In genomic region chr18:61926532-61926931, GRCh38 we compare ENCODE assay signal across 15 cellular contexts. TPM values are rescaled to one million over a fixed set of nuclear protein-coding genes. Genes with fewer than 3 reads are reported as not detected.
DNase-seq lines count a peak whose midpoint lies in the region; ATAC-seq and TF ChIP-seq lines count a peak whose summit lies in the region.
"Had no signal": no experiment of that assay in that cellular context is flagged by ENCODE, and none has a peak within 500 bp of the region (broad histone marks: within the 10 kb centered on the region; RNA-seq: fewer than 3 reads in every experiment).

No MANE protein-coding gene starts in this region.

- H3K27me3 ChIP-seq in Loucy (ENCODE audit: insufficient read depth, low read length, poor library complexity, severe bottlenecking), result no peaks in the 10 kb centered on the region
- H3K27me3 ChIP-seq: ovary, spleen had no signal

- peaks cover 27% of the 10 kb centered on the region for H3K27me3 Mint-ChIP-seq in activated T-helper 2 cell treated with anti-CD3 and anti-CD28 coated beads, Interferon-gamma antibody, Interleukin-2, Interleukin-4, amounts not matched to agents 10 μg/mL and 5 μg/mL and 100 μg/mL, durations not matched to agents 14 hours and 24 hours and 36 hours (ENCODE audit: low read depth)

- peaks cover 13% of the 10 kb centered on the region for H3K4me1 ChIP-seq in Loucy (ENCODE audit: insufficient read depth, low read length, poor library complexity, severe bottlenecking)
- H3K4me1 ChIP-seq: spleen had no signal

- H3K9ac ChIP-seq in Loucy (ENCODE audit: low read depth, low read length, poor library complexity, severe bottlenecking), result no peak overlapping the region
- H3K9ac ChIP-seq: SK-N-SH had no signal

- no peak overlapping the region for H3K4me3 Mint-ChIP-seq in activated T-helper 2 cell treated with anti-CD3 and anti-CD28 coated beads, Interferon-gamma antibody, Interleukin-2, Interleukin-4, amounts not matched to agents 10 μg/mL and 5 μg/mL and 100 μg/mL, durations not matched to agents 14 hours and 24 hours and 36 hours (ENCODE audit: low read depth)
- H3K4me3 Mint-ChIP-seq: stimulated activated naive B cell treated with anti-CD40 and anti-IgM and Interleukin-4, amounts not matched to agents 10 μg/mL and 1 μg/mL and 100 μg/mL, for 72 hours had no signal

- H3K79me2 ChIP-seq in Loucy (ENCODE audit: insufficient read depth, low read length), result no peaks in the 10 kb centered on the region

- no peak for TF ChIP-seq CTCF in Loucy (conservative IDR thresholded peaks at IDR 0.05; ENCODE audit: low read length)

- DNase-seq in activated T-helper 2 cell treated with anti-CD3 and anti-CD28 coated beads, Interferon-gamma antibody, Interleukin-2, Interleukin-4, amounts not matched to agents 10 μg/mL and 5 μg/mL and 100 μg/mL, durations not matched to agents 14 hours and 24 hours and 36 hours (ENCODE audit: low spot score), result peak; percentile 37
- peak; percentile 58 for DNase-seq in stimulated activated CD4-positive, alpha-beta T cell treated with anti-CD3 and anti-CD28 coated beads, Interleukin-4, amount 100 ng/mL, for 24 hours
- no peak for DNase-seq in dedifferentiated amniotic fluid mesenchymal stem cell (ENCODE audit: extremely low spot score)
- DNase-seq: GOT3; KG1; NCI-H146; ovary; PC-3; SK-N-SH; spleen; stimulated activated naive B cell treated with anti-CD40 and anti-IgM and Interleukin-4, amounts not matched to agents 10 μg/mL and 1 μg/mL and 100 μg/mL, for 72 hours had no signal

- H2AFZ ChIP-seq in Loucy (ENCODE audit: low read length), result no peak overlapping the region

- H3K9me3 Mint-ChIP-seq in activated T-helper 2 cell treated with anti-CD3 and anti-CD28 coated beads, Interferon-gamma antibody, Interleukin-2, Interleukin-4, amounts not matched to agents 10 μg/mL and 5 μg/mL and 100 μg/mL, durations not matched to agents 14 hours and 24 hours and 36 hours, result peaks cover 48% of the 10 kb centered on the region

- peak overlapping the region; percentile 85 for H3K27ac Mint-ChIP-seq in activated T-helper 2 cell treated with anti-CD3 and anti-CD28 coated beads, Interferon-gamma antibody, Interleukin-2, Interleukin-4, amounts not matched to agents 10 μg/mL and 5 μg/mL and 100 μg/mL, durations not matched to agents 14 hours and 24 hours and 36 hours
- H3K27ac Mint-ChIP-seq: stimulated activated naive B cell treated with anti-CD40 and anti-IgM and Interleukin-4, amounts not matched to agents 10 μg/mL and 1 μg/mL and 100 μg/mL, for 72 hours had no signal

- intact Hi-C loops in activated T-helper 2 cell treated with anti-CD3 and anti-CD28 coated beads, Interferon-gamma antibody, Interleukin-2, Interleukin-4, amounts not matched to agents 10 μg/mL and 5 μg/mL and 100 μg/mL, durations not matched to agents 14 hours and 24 hours and 36 hours (cut with micrococcal nuclease), result loop anchor here (1.0 to 5.0 kb wide), 4 partner anchors 8 to 106 kb away; partner anchors contain the start of gene RNF152

- no peaks in the 10 kb centered on the region for H3F3A ChIP-seq in Loucy (ENCODE audit: low read depth)

- no peaks in the 10 kb centered on the region for H3K36me3 ChIP-seq in Loucy (ENCODE audit: insufficient read depth, low read length)
- H3K36me3 ChIP-seq: ovary, spleen had no signal

- H3K4me3 ChIP-seq in Loucy (ENCODE audit: low read length, poor library complexity, severe bottlenecking), result peak overlapping the region; percentile 32
- H3K4me3 ChIP-seq: ovary, spleen had no signal

- H4K20me1 ChIP-seq in Loucy (ENCODE audit: insufficient read depth, low read length, poor library complexity, severe bottlenecking), result no peaks in the 10 kb centered on the region

- no peaks in the 10 kb centered on the region for H3K9me2 ChIP-seq in Loucy (replicated peaks; ENCODE audit: low read depth, low read length)
- H3K9me2 ChIP-seq: SK-N-SH had no signal

- H3K9me3 ChIP-seq in Loucy (ENCODE audit: insufficient read depth, low read depth, low read length), result peaks cover 4% of the 10 kb centered on the region; the same call in 1 of the 2 replicates
- H3K9me3 ChIP-seq: ovary, SK-N-SH had no signal

- peaks cover 41% of the 10 kb centered on the region for H3K4me1 Mint-ChIP-seq in activated T-helper 2 cell treated with anti-CD3 and anti-CD28 coated beads, Interferon-gamma antibody, Interleukin-2, Interleukin-4, amounts not matched to agents 10 μg/mL and 5 μg/mL and 100 μg/mL, durations not matched to agents 14 hours and 24 hours and 36 hours (ENCODE audit: low read depth)
- H3K4me1 Mint-ChIP-seq: stimulated activated naive B cell treated with anti-CD40 and anti-IgM and Interleukin-4, amounts not matched to agents 10 μg/mL and 1 μg/mL and 100 μg/mL, for 72 hours had no signal

- peak overlapping the region; percentile 40 for H3K4me2 ChIP-seq in Loucy (ENCODE audit: low read depth, low read length, poor library complexity, severe bottlenecking)
- H3K4me2 ChIP-seq: SK-N-SH had no signal

- ATAC-seq in GM18867 (IDR thresholded peaks at IDR 0.05; ENCODE audit: unreplicated experiment) (peak; percentile 77), HG03025 (IDR thresholded peaks at IDR 0.05; ENCODE audit: low FRiP score, unreplicated experiment) (no peak), HG03045 (IDR thresholded peaks at IDR 0.05; ENCODE audit: unreplicated experiment) (no peak)
- ATAC-seq: PC-3 had no signal

- H3K36me3 Mint-ChIP-seq in activated T-helper 2 cell treated with anti-CD3 and anti-CD28 coated beads, Interferon-gamma antibody, Interleukin-2, Interleukin-4, amounts not matched to agents 10 μg/mL and 5 μg/mL and 100 μg/mL, durations not matched to agents 14 hours and 24 hours and 36 hours (ENCODE audit: low read depth), result no peaks in the 10 kb centered on the region
- H3K36me3 Mint-ChIP-seq: stimulated activated naive B cell treated with anti-CD40 and anti-IgM and Interleukin-4, amounts not matched to agents 10 μg/mL and 1 μg/mL and 100 μg/mL, for 72 hours had no signal

RNA-seq across cellular contexts. Expression of gene RNF152, which starts 33.7 kb away (rescaled TPM):
- 0.21 TPM in 2 replicates for total RNA-seq in activated T-helper 2 cell treated with anti-CD3 and anti-CD28 coated beads, Interferon-gamma antibody, Interleukin-2, Interleukin-4, amounts not matched to agents 10 μg/mL and 5 μg/mL and 100 μg/mL, durations not matched to agents 14 hours and 24 hours and 36 hours
